1 cellular context compared by ENCODE assay signal in the genomic region with DNA sequence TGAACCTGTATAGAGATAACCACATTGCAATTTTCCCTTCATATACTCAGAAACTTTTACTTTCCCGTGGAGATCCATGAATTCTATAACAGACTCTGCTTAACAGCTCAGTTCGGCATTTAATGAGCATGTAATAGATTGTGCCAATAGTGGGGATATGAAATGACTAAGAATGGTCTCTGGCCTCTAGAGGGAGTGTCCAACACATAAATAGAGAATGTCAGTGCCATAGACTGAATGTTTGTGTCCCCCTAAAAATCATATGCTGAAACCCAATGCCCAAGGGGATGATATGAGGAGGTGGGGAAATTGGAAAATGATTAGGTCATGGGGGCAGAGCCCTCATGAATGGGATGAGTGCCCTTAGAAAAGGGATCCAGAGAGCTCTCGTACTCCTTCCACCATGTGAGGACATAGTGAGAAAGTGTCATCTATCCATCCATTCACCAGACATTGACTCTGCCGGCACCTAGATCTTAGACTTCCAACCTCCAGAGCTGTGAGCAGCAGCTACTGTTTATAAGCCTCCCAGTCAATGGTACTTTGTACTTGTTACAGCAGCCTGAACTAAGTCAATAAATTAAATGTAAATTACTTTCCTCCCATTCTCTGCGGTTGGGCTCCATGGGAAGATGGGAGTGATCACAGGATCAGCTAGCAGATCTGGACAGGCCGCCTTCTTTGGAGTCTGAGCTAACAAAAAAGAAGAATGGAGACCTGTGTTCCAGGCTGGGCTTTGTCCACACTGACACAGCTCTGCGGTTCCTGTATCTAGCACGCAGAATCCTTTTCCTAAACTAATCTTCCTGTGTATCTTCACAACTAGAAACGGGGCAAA.
TF ChIP-seq lines count a peak whose summit lies in the region.

No MANE protein-coding gene starts in this region.

TF ChIP-seq in K562, 482 proteins besides CTCF, POLR2A, EP300 and RAD21 (continued from another document):
- TF ChIP-seq, protein P1, sequence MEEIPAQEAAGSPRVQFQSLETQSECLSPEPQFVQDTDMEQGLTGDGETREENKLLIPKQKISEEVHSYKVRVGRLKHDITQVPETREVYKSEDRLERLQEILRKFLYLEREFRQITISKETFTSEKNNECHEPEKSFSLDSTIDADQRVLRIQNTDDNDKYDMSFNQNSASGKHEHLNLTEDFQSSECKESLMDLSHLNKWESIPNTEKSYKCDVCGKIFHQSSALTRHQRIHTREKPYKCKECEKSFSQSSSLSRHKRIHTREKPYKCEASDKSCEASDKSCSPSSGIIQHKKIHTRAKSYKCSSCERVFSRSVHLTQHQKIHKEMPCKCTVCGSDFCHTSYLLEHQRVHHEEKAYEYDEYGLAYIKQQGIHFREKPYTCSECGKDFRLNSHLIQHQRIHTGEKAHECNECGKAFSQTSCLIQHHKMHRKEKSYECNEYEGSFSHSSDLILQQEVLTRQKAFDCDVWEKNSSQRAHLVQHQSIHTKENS (CRISPR knock-in tag; IDR thresholded peaks at IDR 0.05), result no peak
- TF ChIP-seq HDAC3 (IDR thresholded peaks at IDR 0.05; ENCODE audit: borderline replicate concordance, partially characterized antibody) (no peak), BACH1 (tag; IDR thresholded peaks at IDR 0.05) (no peak), NFE2 (IDR thresholded peaks at IDR 0.05; ENCODE audit: low read depth) (no peak), LCOR (CRISPR knock-in tag; IDR thresholded peaks at IDR 0.05) (0 out of 2 replicates have a peak, but pooled peaks have one; percentile 29), PHF8 (IDR thresholded peaks at IDR 0.05; ENCODE audit: borderline replicate concordance, low read length) (no peak), ZNF324 (CRISPR knock-in tag; IDR thresholded peaks at IDR 0.05) (no peak), CBX1 (IDR thresholded peaks at IDR 0.05; ENCODE audit: low read depth) (no peak)
